ENCODE assay signal across 8 cellular contexts in genomic region chr1:154328318-154329151, GRCh38. TPM values are rescaled to one million over a fixed set of nuclear protein-coding genes. Genes with fewer than 3 reads are reported as not detected.
DNase-seq lines count a peak whose midpoint lies in the region; ATAC-seq and TF ChIP-seq lines count a peak whose summit lies in the region.

No MANE protein-coding gene starts in this region.

- no peaks in the 10 kb centered on the region for H3K27me3 Mint-ChIP-seq in IgD-negative memory B cell
- peaks cover 5% of the 10 kb centered on the region for H3K27me3 Mint-ChIP-seq in T-helper 2 cell treated with Interferon-gamma antibody and Interleukin-4, amounts not matched to agents 5 μg/mL and 100 μg/mL, for 36 hours (ENCODE audit: low read depth)

- H3K27me3 ChIP-seq in GM06990 (replicated peaks; ENCODE audit: control insufficient read depth, insufficient read depth, low read length) = no peaks in the 10 kb centered on the region
- peaks cover 0 to 8% (median 2%) of the 10 kb centered on the region in 4 donors for H3K27me3 ChIP-seq in upper lobe of left lung
- H3K27me3 ChIP-seq in MG63 = no peaks in the 10 kb centered on the region

- no peak for TF ChIP-seq EP300 in upper lobe of left lung (IDR thresholded peaks at IDR 0.05)

- peak overlapping the region; percentile 78 to 93 (median 86) for H3K27ac Mint-ChIP-seq in IgD-negative memory B cell
- peak overlapping the region; percentile 80 for H3K27ac Mint-ChIP-seq in T-helper 2 cell treated with Interferon-gamma antibody and Interleukin-4, amounts not matched to agents 5 μg/mL and 100 μg/mL, for 36 hours

- peak overlapping the region; percentile 64 for H3K4me3 ChIP-seq in GM06990 (replicated peaks; ENCODE audit: low read depth, low read length)
- peak overlapping the region; percentile 20 to 59 (median 48) for H3K4me3 ChIP-seq in upper lobe of left lung
- no peak overlapping the region for H3K4me3 ChIP-seq in MG63

- H3K36me3 ChIP-seq in GM06990 (ENCODE audit: control insufficient read depth, insufficient read depth, low read length) (peaks cover 2% of the 10 kb centered on the region; the same call in 1 of the 2 replicates), upper lobe of left lung (peaks cover 0 to 36% (median 4%) of the 10 kb centered on the region in 4 donors), MG63 (peaks cover 56% of the 10 kb centered on the region)

- TF ChIP-seq POLR2A in upper lobe of left lung (IDR thresholded peaks at IDR 0.05) = peak in 1 of 4 donors; percentile 38

- WGBS in upper lobe of left lung, 2 donors = 16 to 17% methylated on average over 16 to 26 of the region's 76 CpGs

- no peaks in the 10 kb centered on the region for H3K9me3 Mint-ChIP-seq in IgD-negative memory B cell
- no peaks in the 10 kb centered on the region for H3K9me3 Mint-ChIP-seq in T-helper 2 cell treated with Interferon-gamma antibody and Interleukin-4, amounts not matched to agents 5 μg/mL and 100 μg/mL, for 36 hours

- H3K9me3 ChIP-seq in upper lobe of left lung (no peaks in the 10 kb centered on the region), MG63 (no peaks in the 10 kb centered on the region)

- H3K4me1 Mint-ChIP-seq in IgD-negative memory B cell = peaks cover 23 to 37% (median 35%) of the 10 kb centered on the region in 3 donors
- peaks cover 47% of the 10 kb centered on the region for H3K4me1 Mint-ChIP-seq in T-helper 2 cell treated with Interferon-gamma antibody and Interleukin-4, amounts not matched to agents 5 μg/mL and 100 μg/mL, for 36 hours (ENCODE audit: low read depth)

- H3K4me1 ChIP-seq in upper lobe of left lung = peaks cover 36 to 59% (median 46%) of the 10 kb centered on the region in 4 donors

- peak overlapping the region; percentile 31 to 96 (median 94) for H3K27ac ChIP-seq in upper lobe of left lung

- peak; percentile 84 for DNase-seq in GM06990 (ENCODE audit: extremely low read depth, insufficient read length)
- peak; percentile 89 for DNase-seq in T-helper 2 cell treated with Interferon-gamma antibody and Interleukin-4, amounts not matched to agents 5 μg/mL and 100 μg/mL, for 36 hours (ENCODE audit: low spot score)
- peak in 55 of 56 donors; percentile 9 to 89 (median 73) for DNase-seq in amygdala (lab: John Stamatoyannopoulos, UW)
- DNase-seq in left ventricle myocardium superior = peak; percentile 92
- peak; percentile 24 for DNase-seq in pulmonary artery endothelial cell (ENCODE audit: low read depth, low spot score)
- peak; percentile 89 to 97 for DNase-seq in upper lobe of left lung
- DNase-seq in MG63 = no peak

- intact Hi-C loops in left ventricle myocardium superior (cut with micrococcal nuclease) = no loop called here

- no peaks in the 10 kb centered on the region for H3K36me3 Mint-ChIP-seq in IgD-negative memory B cell
- peaks cover 36% of the 10 kb centered on the region for H3K36me3 Mint-ChIP-seq in T-helper 2 cell treated with Interferon-gamma antibody and Interleukin-4, amounts not matched to agents 5 μg/mL and 100 μg/mL, for 36 hours (ENCODE audit: low read depth)

- H3K4me3 Mint-ChIP-seq in IgD-negative memory B cell = peak overlapping the region; percentile 81 to 97 (median 92)
- H3K4me3 Mint-ChIP-seq in T-helper 2 cell treated with Interferon-gamma antibody and Interleukin-4, amounts not matched to agents 5 μg/mL and 100 μg/mL, for 36 hours = peak overlapping the region; percentile 90

- TF ChIP-seq CTCF in GM06990 (IDR thresholded peaks at IDR 0.05; ENCODE audit: insufficient read depth, low read length, poor library complexity, severe bottlenecking) = no peak
- TF ChIP-seq CTCF in upper lobe of left lung (IDR thresholded peaks at IDR 0.05) = no peak

- ATAC-seq in left ventricle myocardium superior = peak; percentile 77
- ATAC-seq in upper lobe of left lung (ENCODE audit: low FRiP score in 2 of 2) = peak; percentile 63 to 81

RNA-seq across cellular contexts. Expression of gene ATP8B2, which starts 3.2 kb away (rescaled TPM):
- 20.7 TPM for polyA plus RNA-seq in IgD-negative memory B cell
- 9.2 TPM for total RNA-seq in left ventricle myocardium superior
- total RNA-seq in pulmonary artery endothelial cell = 77.0 and 112 TPM in 2 replicates
- 10 to 100 TPM; 20.2 to 45.1 (median 37.4) TPM for total RNA-seq in upper lobe of left lung
- 58.1 and 74.8 TPM in 2 replicates for total RNA-seq in MG63 (2014; rRNA removed; shearing (Covaris generic); ENCODE audit: low replicate concordance)

RNA-seq across cellular contexts. Expression of gene AQP10, which starts 7.6 kb away (rescaled TPM):
- not detected for polyA plus RNA-seq in IgD-negative memory B cell
- total RNA-seq in left ventricle myocardium superior (0.27 TPM), pulmonary artery endothelial cell (0.07 and 0.13 TPM in 2 replicates), upper lobe of left lung (1 to 10 TPM in 2 of 6 donors, under 1 TPM in 4; 0.15 to 2.1 (median 0.45) TPM)
- total RNA-seq in MG63 (2014; rRNA removed; shearing (Covaris generic); ENCODE audit: low replicate concordance) = not detected in 2 replicates

RNA-seq across cellular contexts. Expression of gene HAX1, which starts 56.1 kb away (rescaled TPM):
- 119 TPM for polyA plus RNA-seq in IgD-negative memory B cell
- total RNA-seq in left ventricle myocardium superior (181 TPM), pulmonary artery endothelial cell (118 and 122 TPM in 2 replicates), upper lobe of left lung (10 to 100 TPM; 48.6 to 98.8 (median 79.7) TPM)
- total RNA-seq in MG63 (2014; rRNA removed; shearing (Covaris generic); ENCODE audit: low replicate concordance) = 212 and 243 TPM in 2 replicates
